In the genomic region with DNA sequence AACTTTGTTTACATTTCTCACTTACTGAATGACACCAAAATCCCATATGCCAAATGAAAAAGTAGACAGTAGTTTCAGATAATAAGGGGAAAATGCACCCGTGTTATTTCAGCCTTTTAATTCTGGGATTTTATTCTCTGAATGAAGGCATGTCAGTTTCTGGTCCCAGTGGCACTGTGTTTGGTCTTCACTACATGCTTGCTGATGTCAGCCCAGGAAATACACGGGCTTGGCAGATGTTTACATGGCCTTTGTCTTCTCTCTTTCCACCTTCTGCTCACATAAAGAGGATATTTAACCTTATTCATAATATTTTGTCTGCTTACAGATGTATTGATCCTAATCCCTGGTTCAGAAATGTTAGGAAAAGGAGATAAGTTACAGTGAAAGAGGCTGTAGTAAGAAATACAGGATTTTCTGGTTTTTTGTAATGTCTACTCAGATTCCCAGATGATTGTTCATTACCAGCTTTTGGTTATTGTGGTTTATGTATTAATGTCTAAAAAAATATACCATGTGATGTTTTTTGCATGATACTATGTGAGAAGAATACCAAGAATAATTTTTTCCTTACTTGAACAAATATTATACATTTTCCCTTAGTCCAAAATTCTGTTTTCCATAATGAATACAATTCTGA, we compare ENCODE assay signal across 12 cellular contexts. TPM values are rescaled to one million over a fixed set of nuclear protein-coding genes. Genes with fewer than 3 reads are reported as not detected.
DNase-seq lines count a peak whose midpoint lies in the region; ATAC-seq and TF ChIP-seq lines count a peak whose summit lies in the region.
"Had no signal": no experiment of that assay in that cellular context is flagged by ENCODE, and none has a peak within 500 bp of the region (broad histone marks: within the 10 kb centered on the region; RNA-seq: fewer than 3 reads in every experiment).

No MANE protein-coding gene starts in this region.

- TF ChIP-seq CTCF in chondrocyte (IDR thresholded peaks at IDR 0.05), result no peak
- no peak for TF ChIP-seq CTCF in A673 (conservative IDR thresholded peaks at IDR 0.05; ENCODE audit: low read depth, low read length)

- no peaks in the 10 kb centered on the region for H3K9me3 Mint-ChIP-seq in chondrocyte (ENCODE audit: low read depth)
- H3K9me3 Mint-ChIP-seq in memory B cell, result no peaks in the 10 kb centered on the region
- H3K9me3 Mint-ChIP-seq: activated T-helper 17 cell treated with anti-CD3 and anti-CD28 coated beads, Interleukin-2, amount 50 U/mL, for 72 hours; CD14-positive monocyte had no signal

- H3K36me3 ChIP-seq in A673 (ENCODE audit: insufficient read depth, low read length, poor library complexity, severe bottlenecking), result no peaks in the 10 kb centered on the region

- peaks cover 87% of the 10 kb centered on the region for H3K4me1 Mint-ChIP-seq in chondrocyte (ENCODE audit: low read depth)
- peaks cover 25% of the 10 kb centered on the region for H3K4me1 Mint-ChIP-seq in memory B cell

- no peaks in the 10 kb centered on the region for H3K9me3 ChIP-seq in A673 (ENCODE audit: low read depth, low read length, poor library complexity, severe bottlenecking)

- H3K27me3 Mint-ChIP-seq in chondrocyte (ENCODE audit: low read depth) (no peaks in the 10 kb centered on the region), memory B cell (no peaks in the 10 kb centered on the region)
- H3K27me3 Mint-ChIP-seq: activated T-helper 17 cell treated with anti-CD3 and anti-CD28 coated beads, Interleukin-2, amount 50 U/mL, for 72 hours had no signal

- H3K36me3 Mint-ChIP-seq in chondrocyte (ENCODE audit: low read depth) (no peaks in the 10 kb centered on the region), memory B cell (peaks cover 8% of the 10 kb centered on the region)

- intact Hi-C loops in A673 (cut with micrococcal nuclease; ENCODE audit: unreplicated experiment), result no loop called here

- peak overlapping the region; percentile 50 for H3K4me3 Mint-ChIP-seq in chondrocyte (ENCODE audit: unreplicated experiment)
- no peak overlapping the region for H3K4me3 Mint-ChIP-seq in memory B cell
- H3K4me3 Mint-ChIP-seq: activated T-helper 17 cell treated with anti-CD3 and anti-CD28 coated beads, Interleukin-2, amount 50 U/mL, for 72 hours; CD14-positive monocyte had no signal

- H3K4me1 ChIP-seq in A673 (ENCODE audit: insufficient read depth, low read length, poor library complexity, severe bottlenecking), result peaks cover 28% of the 10 kb centered on the region

- POLR2A ChIA-PET in A673 (lab: Charles Lee; ENCODE audit: low non-redundant PET), result no interaction called here

- CTCF ChIA-PET in A673 (lab: Charles Lee), result no interaction called here

- H3K4me3 ChIP-seq in A673 (ENCODE audit: low read depth, low read length, poor library complexity, severe bottlenecking), result no peak overlapping the region

- DNase-seq in AG08396 (ENCODE audit: low spot score) (peak; percentile 7), NCI-H2029 (lab: John Stamatoyannopoulos, UW) (peak; percentile 97), chondrocyte (ENCODE audit: low spot score) (no peak), memory B cell (ENCODE audit: low spot score in 2 of 2) (no peak), A673 (ENCODE audit: low spot score) (no peak), A172 (ENCODE audit: low spot score) (no peak), caudate nucleus (lab: John Stamatoyannopoulos, UW) (no peak)
- DNase-seq: left colon, MV-4-11 had no signal

- H3K27ac ChIP-seq in A673 (ENCODE audit: low read depth, low read length, poor library complexity, severe bottlenecking), result no peak overlapping the region
- H3K27ac ChIP-seq in caudate nucleus (ENCODE audit: low read depth, low read length), result no peak overlapping the region

- H3K27ac Mint-ChIP-seq in chondrocyte (ENCODE audit: unreplicated experiment), result peak overlapping the region; percentile 99
- H3K27ac Mint-ChIP-seq in memory B cell, result peak overlapping the region; percentile 68
- H3K27ac Mint-ChIP-seq: activated T-helper 17 cell treated with anti-CD3 and anti-CD28 coated beads, Interleukin-2, amount 50 U/mL, for 72 hours had no signal

- no TSS peak for BruUV-seq in A673 (replicated peaks; lab: Mats Ljungman, UMichigan)

- ATAC-seq in memory B cell (ENCODE audit: low read depth) (no peak), GM21619 (IDR thresholded peaks at IDR 0.05; ENCODE audit: unreplicated experiment) (no peak)
- ATAC-seq: activated T-helper 17 cell treated with anti-CD3 and anti-CD28 coated beads, Interleukin-2, amount 50 U/mL, for 72 hours; left colon had no signal

- H3K27me3 ChIP-seq in A673 (replicated peaks; ENCODE audit: insufficient read depth, low read depth, low read length, poor library complexity), result no peaks in the 10 kb centered on the region

RNA-seq across cellular contexts. Expression of gene DSE, which starts 27.7 kb away (rescaled TPM):
- 71.9 to 95.0 TPM (median 78.0 TPM) in 3 replicates for total RNA-seq in chondrocyte
- 31.4 and 33.3 TPM in 2 replicates for total RNA-seq in A673 (2021)
- total RNA-seq in A172 (2014; rRNA removed; shearing (Covaris generic)), result 32.0 and 40.8 TPM in 2 replicates

Comparison
In these comparisons a context has a peak if more than half of its experiments do, and no peak if none do; other contexts are left out.
1. DNase-seq: peak in AG08396 (single experiment) and NCI-H2029 (single experiment); none in chondrocyte (single experiment), memory B cell (0 of 2), A673 (single experiment), A172 (single experiment) and caudate nucleus (0 of 61).